18 cellular contexts compared by ENCODE assay signal in genomic region chr15:92944946-92945521, GRCh38. TPM values are rescaled to one million over a fixed set of nuclear protein-coding genes. Genes with fewer than 3 reads are reported as not detected.
DNase-seq lines count a peak whose midpoint lies in the region; ATAC-seq and TF ChIP-seq lines count a peak whose summit lies in the region.
"Had no signal": no experiment of that assay in that cellular context is flagged by ENCODE, and none has a peak within 500 bp of the region (broad histone marks: within the 10 kb centered on the region; RNA-seq: fewer than 3 reads in every experiment).

No MANE protein-coding gene starts in this region.

- no peaks in the 10 kb centered on the region for H3K27me3 ChIP-seq in endodermal cell (ENCODE audit: control insufficient read depth, insufficient read depth, low read length, poor library complexity, severe bottlenecking)
- H3K27me3 ChIP-seq in gastrocnemius medialis, result no peaks in the 10 kb centered on the region
- H3K27me3 ChIP-seq: cardiac muscle cell, ovary had no signal

- H3K27ac ChIP-seq in endodermal cell (ENCODE audit: low read depth, low read length) (no peak overlapping the region), gastrocnemius medialis (peak overlapping the region in 3 of 4 donors; percentile 1 to 53 (median 7))
- H3K27ac ChIP-seq: ovary, skin epidermis, thoracic aorta had no signal

- no peaks in the 10 kb centered on the region for H3K27me3 Mint-ChIP-seq in activated naive CD8-positive, alpha-beta T cell
- H3K27me3 Mint-ChIP-seq in activated naive CD8-positive, alpha-beta T cell treated with anti-CD3 and anti-CD28 coated beads, Interleukin-2, amount 50 U/mL, for 24 hours, result no peaks in the 10 kb centered on the region
- H3K27me3 Mint-ChIP-seq in endodermal cell (ENCODE audit: insufficient read depth), result no peaks in the 10 kb centered on the region
- no peaks in the 10 kb centered on the region for H3K27me3 Mint-ChIP-seq in activated CD8-positive, alpha-beta memory T cell treated with anti-CD3 and anti-CD28 coated beads, Interleukin-2, amount 10 ng/mL, durations not matched to agents 7 days and 5 days

- H3K27ac Mint-ChIP-seq in activated naive CD8-positive, alpha-beta T cell, result peak overlapping the region; percentile 73
- no peak overlapping the region for H3K27ac Mint-ChIP-seq in activated naive CD8-positive, alpha-beta T cell treated with anti-CD3 and anti-CD28 coated beads, Interleukin-2, amount 50 U/mL, for 24 hours
- H3K27ac Mint-ChIP-seq in endodermal cell, result no peak overlapping the region
- no peak overlapping the region for H3K27ac Mint-ChIP-seq in activated CD8-positive, alpha-beta memory T cell treated with anti-CD3 and anti-CD28 coated beads, Interleukin-2, amount 10 ng/mL, durations not matched to agents 7 days and 5 days

- intact Hi-C loops in gastrocnemius medialis (cut with DNase I; ENCODE audit: low total_unique reads), result no loop called here

- DNase-seq in activated naive CD8-positive, alpha-beta T cell treated with anti-CD3 and anti-CD28 coated beads, Interleukin-2, amount 50 U/mL, for 24 hours, result no peak
- DNase-seq in MV-4-11 (lab: John Stamatoyannopoulos, UW) (peak; percentile 11), endodermal cell (no peak), gastrocnemius medialis (no peak), activated gamma-delta T cell (lab: John Stamatoyannopoulos, UW) (no peak)
- DNase-seq in activated CD8-positive, alpha-beta memory T cell treated with anti-CD3 and anti-CD28 coated beads, Interleukin-2, amount 10 ng/mL, durations not matched to agents 7 days and 5 days, result no peak
- DNase-seq: effector CD8-positive, alpha-beta T cell; mucosa of descending colon; NCI-H1694; NCI-H226; ovary; stimulated activated CD4-positive, alpha-beta T cell treated with anti-CD3 and anti-CD28 coated beads, Interleukin-4, amount 100 ng/mL, for 4 hours; stimulated activated CD8-positive, alpha-beta memory T cell treated with anti-CD3 and anti-CD28 coated beads, Interleukin-4, amount 100 ng/mL, for 48 hours had no signal

- no peak overlapping the region for H3K9ac ChIP-seq in endodermal cell (ENCODE audit: extremely low read depth, low read length, poor library complexity, severe bottlenecking)

- H3K4me1 ChIP-seq in endodermal cell (ENCODE audit: control insufficient read depth, insufficient read depth, low read length) (no peaks in the 10 kb centered on the region), gastrocnemius medialis (peaks cover 0 to 9% of the 10 kb centered on the region in 2 donors)

- TF ChIP-seq POLR2A in gastrocnemius medialis (IDR thresholded peaks at IDR 0.05), result no peak

- ATAC-seq in activated naive CD8-positive, alpha-beta T cell treated with anti-CD3 and anti-CD28 coated beads, Interleukin-2, amount 50 U/mL, for 24 hours, result no peak
- peak in 1 of 2 donors; percentile 42 for ATAC-seq in gastrocnemius medialis
- no peak for ATAC-seq in HG02981 (IDR thresholded peaks at IDR 0.05; ENCODE audit: unreplicated experiment)
- ATAC-seq in activated CD8-positive, alpha-beta memory T cell treated with anti-CD3 and anti-CD28 coated beads, Interleukin-2, amount 10 ng/mL, durations not matched to agents 7 days and 5 days, result no peak
- ATAC-seq: mucosa of descending colon had no signal

- H3K36me3 Mint-ChIP-seq in activated naive CD8-positive, alpha-beta T cell, result peaks cover 60% of the 10 kb centered on the region
- H3K36me3 Mint-ChIP-seq in activated naive CD8-positive, alpha-beta T cell treated with anti-CD3 and anti-CD28 coated beads, Interleukin-2, amount 50 U/mL, for 24 hours (ENCODE audit: low read depth), result peaks cover 92% of the 10 kb centered on the region
- H3K36me3 Mint-ChIP-seq in endodermal cell (ENCODE audit: low read depth), result peaks cover 90% of the 10 kb centered on the region
- peaks cover 91% of the 10 kb centered on the region for H3K36me3 Mint-ChIP-seq in activated CD8-positive, alpha-beta memory T cell treated with anti-CD3 and anti-CD28 coated beads, Interleukin-2, amount 10 ng/mL, durations not matched to agents 7 days and 5 days

- CTCF ChIA-PET in activated CD8-positive, alpha-beta memory T cell treated with anti-CD3 and anti-CD28 coated beads, Interleukin-2, amount 10 ng/mL, durations not matched to agents 7 days and 5 days (lab: Charles Lee), result interaction anchor here (1.1 to 2.0 kb wide), 2 partner anchors 9 to 19 kb away, joined by 4 to 5 read pairs; no protein-coding TSS in a partner anchor

- peaks cover 96% of the 10 kb centered on the region for H3K36me3 ChIP-seq in endodermal cell (ENCODE audit: control insufficient read depth, insufficient read depth, low read length)
- peaks cover 15 to 95% of the 10 kb centered on the region in 2 donors for H3K36me3 ChIP-seq in gastrocnemius medialis
- H3K36me3 ChIP-seq: ovary had no signal

- peaks cover 24% of the 10 kb centered on the region for H3K9me3 Mint-ChIP-seq in activated naive CD8-positive, alpha-beta T cell (ENCODE audit: low read depth)
- H3K9me3 Mint-ChIP-seq in activated naive CD8-positive, alpha-beta T cell treated with anti-CD3 and anti-CD28 coated beads, Interleukin-2, amount 50 U/mL, for 24 hours, result peaks cover 28% of the 10 kb centered on the region
- H3K9me3 Mint-ChIP-seq in endodermal cell, result peaks cover 37% of the 10 kb centered on the region
- peaks cover 31% of the 10 kb centered on the region for H3K9me3 Mint-ChIP-seq in activated CD8-positive, alpha-beta memory T cell treated with anti-CD3 and anti-CD28 coated beads, Interleukin-2, amount 10 ng/mL, durations not matched to agents 7 days and 5 days (ENCODE audit: low read depth)

- no peak overlapping the region for H3K4me3 Mint-ChIP-seq in activated naive CD8-positive, alpha-beta T cell
- no peak overlapping the region for H3K4me3 Mint-ChIP-seq in activated naive CD8-positive, alpha-beta T cell treated with anti-CD3 and anti-CD28 coated beads, Interleukin-2, amount 50 U/mL, for 24 hours
- H3K4me3 Mint-ChIP-seq in endodermal cell, result no peak overlapping the region
- H3K4me3 Mint-ChIP-seq in activated CD8-positive, alpha-beta memory T cell treated with anti-CD3 and anti-CD28 coated beads, Interleukin-2, amount 10 ng/mL, durations not matched to agents 7 days and 5 days, result no peak overlapping the region

- H3K4me3 ChIP-seq in endodermal cell (ENCODE audit: low read length), result peak overlapping the region; percentile 8
- no peak overlapping the region for H3K4me3 ChIP-seq in gastrocnemius medialis
- H3K4me3 ChIP-seq: cardiac muscle cell, mucosa of descending colon, ovary, skin epidermis, thoracic aorta had no signal

- in situ Hi-C loops in gastrocnemius medialis (cut with MboI; ENCODE audit: low sequenced_read_pairs in 4 of 4), result no loop called here

- WGBS in endodermal cell (ENCODE audit: insufficient coverage in 1 of 2, insufficient read length in 1 of 2), 2 experiments, result 96 to 100% methylated on average over 2 to 8 of the region's 8 CpGs

- TF ChIP-seq CTCF in endodermal cell (conservative IDR thresholded peaks at IDR 0.05) (no peak), gastrocnemius medialis (IDR thresholded peaks at IDR 0.05 in 4 of 5, conservative IDR thresholded peaks at IDR 0.05 in 1 of 5) (no peak)

- H3K4me1 Mint-ChIP-seq in activated naive CD8-positive, alpha-beta T cell (ENCODE audit: low read depth), result peaks cover 14% of the 10 kb centered on the region
- H3K4me1 Mint-ChIP-seq in activated naive CD8-positive, alpha-beta T cell treated with anti-CD3 and anti-CD28 coated beads, Interleukin-2, amount 50 U/mL, for 24 hours, result peaks cover 5% of the 10 kb centered on the region
- H3K4me1 Mint-ChIP-seq in endodermal cell, result no peaks in the 10 kb centered on the region
- peaks cover 13% of the 10 kb centered on the region for H3K4me1 Mint-ChIP-seq in activated CD8-positive, alpha-beta memory T cell treated with anti-CD3 and anti-CD28 coated beads, Interleukin-2, amount 10 ng/mL, durations not matched to agents 7 days and 5 days

- H3K9me3 ChIP-seq in endodermal cell (ENCODE audit: control insufficient read depth, low read length), result peaks cover 77% of the 10 kb centered on the region
- no peaks in the 10 kb centered on the region for H3K9me3 ChIP-seq in gastrocnemius medialis

RNA-seq across cellular contexts. Expression of gene CHD2, which starts 44.9 kb away (rescaled TPM):
- total RNA-seq in endodermal cell (100 to 1,000 TPM; 116 to 127 TPM), gastrocnemius medialis (10 to 100 TPM; 26.9 to 55.5 (median 33.7) TPM)
- 56.2 TPM for polyA plus RNA-seq in endodermal cell (2013, experiment 1 of 2)
- polyA plus RNA-seq in endodermal cell (2013, experiment 2 of 2), result 46.7 TPM
- 100 to 1,000 TPM; 121 to 151 TPM for total RNA-seq in activated CD8-positive, alpha-beta memory T cell treated with anti-CD3 and anti-CD28 coated beads, Interleukin-2, amount 10 ng/mL, durations not matched to agents 7 days and 5 days
